In the genomic region with DNA sequence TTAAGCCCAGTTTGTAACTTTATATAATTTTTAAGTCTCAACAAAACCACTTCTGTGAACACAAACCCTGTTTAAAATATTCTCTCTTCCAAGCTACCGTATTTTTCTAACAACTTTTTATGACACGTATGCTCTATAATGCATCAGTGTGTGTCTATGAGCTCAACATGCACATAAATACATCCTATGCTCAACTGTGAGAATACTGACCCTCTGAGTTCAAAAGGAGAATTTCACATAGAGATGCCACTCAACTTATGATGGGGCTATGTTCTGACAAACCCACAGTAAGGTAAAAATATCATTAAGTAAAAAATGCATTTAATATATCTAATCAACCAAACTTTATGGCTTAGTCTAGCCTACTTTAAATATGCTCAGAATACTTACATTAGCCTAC, we compare ENCODE assay signal across 1 cellular context.
TF ChIP-seq lines count a peak whose summit lies in the region.

No MANE protein-coding gene starts in this region.

TF ChIP-seq in SK-N-SH treated with all-trans-retinoic acid at 6 μM for 48 hours, 23 proteins besides CTCF, POLR2A, EP300 and RAD21 (continued from another document):
- TF ChIP-seq TSHZ2 (CRISPR knock-in tag; IDR thresholded peaks at IDR 0.05) (no peak), ZNF70 (CRISPR knock-in tag; IDR thresholded peaks at IDR 0.05) (no peak), ZNF565 (CRISPR knock-in tag; conservative IDR thresholded peaks at IDR 0.05; ENCODE audit: low read depth) (no peak), TOX (CRISPR knock-in tag; IDR thresholded peaks at IDR 0.05; ENCODE audit: borderline replicate concordance) (no peak), CSDC2 (CRISPR knock-in tag; IDR thresholded peaks at IDR 0.05) (no peak), ARNTL (CRISPR knock-in tag; IDR thresholded peaks at IDR 0.05; ENCODE audit: borderline replicate concordance, low read depth) (no peak), ZNF8 (CRISPR knock-in tag; IDR thresholded peaks at IDR 0.05) (no peak), OSR1 (CRISPR knock-in tag; IDR thresholded peaks at IDR 0.05) (no peak), GLIS3 (CRISPR knock-in tag; IDR thresholded peaks at IDR 0.05) (no peak), PPARA (CRISPR knock-in tag; IDR thresholded peaks at IDR 0.05; ENCODE audit: borderline replicate concordance) (no peak), RARB (CRISPR knock-in tag; IDR thresholded peaks at IDR 0.05) (no peak)
